Comparison of ENCODE assay signal across 35 cellular contexts in the genomic region with DNA sequence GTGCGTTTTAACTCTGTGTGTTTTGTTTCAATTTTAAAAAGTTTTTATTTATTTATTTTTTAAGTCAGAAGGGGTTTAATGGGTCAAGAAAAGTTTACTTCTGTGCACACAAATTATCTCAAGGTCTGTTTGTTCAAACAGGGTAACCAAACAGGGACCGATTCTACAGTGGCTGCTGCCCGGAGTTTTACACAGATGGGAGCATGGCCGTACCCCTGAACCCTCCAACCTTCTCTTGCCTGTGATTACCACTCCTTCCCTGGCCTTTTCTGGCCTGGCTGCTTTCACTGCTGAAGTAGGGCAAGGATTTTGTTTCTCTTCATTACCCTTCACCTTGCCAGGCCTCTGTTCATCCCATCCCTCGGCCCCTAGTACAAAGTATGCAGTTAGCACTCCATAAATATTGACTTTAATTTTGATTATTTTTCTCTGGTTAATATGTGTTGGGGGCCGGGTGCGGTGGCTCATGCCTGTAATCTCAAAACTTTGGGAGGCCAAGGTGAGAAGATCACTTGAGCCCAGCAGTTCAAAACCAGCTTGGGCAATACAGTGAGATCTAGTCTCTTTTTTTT. TPM values are rescaled to one million over a fixed set of nuclear protein-coding genes. Genes with fewer than 3 reads are reported as not detected.
"Had no signal": no experiment of that assay in that cellular context is flagged by ENCODE, and none has a peak within 500 bp of the region (broad histone marks: within the 10 kb centered on the region; RNA-seq: fewer than 3 reads in every experiment).

No MANE protein-coding gene starts in this region.

- H3K27ac Mint-ChIP-seq: activated B cell treated with CpG ODN at 0.5 μM for 24 hours; activated CD8-positive, alpha-beta T cell treated with anti-CD3 and anti-CD28 coated beads for 36 hours; activated naive CD4-positive, alpha-beta T cell treated with anti-CD3 and anti-CD28 coated beads, Interleukin-2, amount 50 U/mL, for 72 hours; activated T-cell treated with anti-CD3 and anti-CD28 coated beads, Interleukin-2, amount 50 U/mL, for 24 hours; activated T-helper 2 cell treated with anti-CD3 and anti-CD28 coated beads, Interferon-gamma antibody, Interleukin-2, Interleukin-4, amounts not matched to agents 10 μg/mL and 5 μg/mL and 100 μg/mL, durations not matched to agents 14 hours and 24 hours and 36 hours had no signal

- H3K4me3 Mint-ChIP-seq: activated B cell treated with CpG ODN at 0.5 μM for 24 hours; activated CD8-positive, alpha-beta T cell treated with anti-CD3 and anti-CD28 coated beads for 36 hours; activated T-cell treated with anti-CD3 and anti-CD28 coated beads, Interleukin-2, amount 50 U/mL, for 24 hours; brain had no signal

- H3K9me3 Mint-ChIP-seq: activated B cell treated with CpG ODN at 0.5 μM for 24 hours; activated CD8-positive, alpha-beta T cell treated with anti-CD3 and anti-CD28 coated beads for 36 hours; activated naive CD4-positive, alpha-beta T cell treated with anti-CD3 and anti-CD28 coated beads, Interleukin-2, amount 50 U/mL, for 72 hours; activated T-cell treated with anti-CD3 and anti-CD28 coated beads, Interleukin-2, amount 50 U/mL, for 24 hours; activated T-helper 2 cell treated with anti-CD3 and anti-CD28 coated beads, Interferon-gamma antibody, Interleukin-2, Interleukin-4, amounts not matched to agents 10 μg/mL and 5 μg/mL and 100 μg/mL, durations not matched to agents 14 hours and 24 hours and 36 hours; brain had no signal

- H3K27me3 ChIP-seq: adrenal gland had no signal

- H3K36me3 ChIP-seq: adrenal gland had no signal

- H3K27ac ChIP-seq: adrenal gland, PC-9, VCaP had no signal

- DNase-seq: activated B cell treated with CpG ODN at 0.5 μM for 24 hours; activated CD4-positive, alpha-beta T cell treated with anti-CD3 and anti-CD28 coated beads for 1 hour; activated CD4-positive, alpha-beta T cell treated with anti-CD3 and anti-CD28 coated beads for 48 hours; activated CD8-positive, alpha-beta T cell treated with anti-CD3 and anti-CD28 coated beads for 36 hours; activated gamma-delta T cell; activated naive CD4-positive, alpha-beta T cell treated with Interleukin-2 at 50 U/mL for 16 hours; activated T-cell treated with anti-CD3 and anti-CD28 coated beads, Interleukin-2, amount 50 U/mL, for 24 hours; adrenal gland; caudate nucleus; cerebellar nuclear complex; KG1; MM.1S; MV-4-11; NCI-H1092; NCI-H1436 treated with DMSO at 0.1 percent for 48 hours; NCI-H1694 treated with DMSO at 0.1 percent for 48 hours; NCI-H2029; NCI-H2171; NCI-H510A; NCI-H526; NCI-H748 treated with DMSO at 0.1 percent for 48 hours; NK-92 treated with Interleukin-12 subunit alpha and Interleukin-12 subunit beta, amount 100 ng/mL, for 24 hours; PC-9; Right ventricle myocardium superior; SW 1271; T-helper 1 cell; T-helper 2 cell; T-helper 9 cell had no signal

- H3K4me3 ChIP-seq: adrenal gland, PC-9 had no signal

- FAIRE-seq: astrocyte, bronchial epithelial cell, RCC 7860 had no signal

- H3K36me3 Mint-ChIP-seq: activated naive CD4-positive, alpha-beta T cell treated with anti-CD3 and anti-CD28 coated beads, Interleukin-2, amount 50 U/mL, for 72 hours; brain had no signal

- H3K9me3 ChIP-seq: adrenal gland had no signal

- H3K27me3 Mint-ChIP-seq: activated B cell treated with CpG ODN at 0.5 μM for 24 hours had no signal

- ATAC-seq: activated CD8-positive, alpha-beta T cell treated with anti-CD3 and anti-CD28 coated beads for 36 hours; activated naive CD4-positive, alpha-beta T cell treated with anti-CD3 and anti-CD28 coated beads, Interleukin-2, amount 50 U/mL, for 72 hours had no signal

- H3K4me2 ChIP-seq: PC-9 had no signal

- H2AFZ ChIP-seq: PC-9 had no signal

RNA-seq across cellular contexts. Expression of gene WNT5B, which starts 18.9 kb away (rescaled TPM):
- total RNA-seq: activated CD8-positive, alpha-beta T cell treated with anti-CD3 and anti-CD28 coated beads for 36 hours had no signal
